10 cellular contexts compared by ENCODE assay signal in the genomic region with DNA sequence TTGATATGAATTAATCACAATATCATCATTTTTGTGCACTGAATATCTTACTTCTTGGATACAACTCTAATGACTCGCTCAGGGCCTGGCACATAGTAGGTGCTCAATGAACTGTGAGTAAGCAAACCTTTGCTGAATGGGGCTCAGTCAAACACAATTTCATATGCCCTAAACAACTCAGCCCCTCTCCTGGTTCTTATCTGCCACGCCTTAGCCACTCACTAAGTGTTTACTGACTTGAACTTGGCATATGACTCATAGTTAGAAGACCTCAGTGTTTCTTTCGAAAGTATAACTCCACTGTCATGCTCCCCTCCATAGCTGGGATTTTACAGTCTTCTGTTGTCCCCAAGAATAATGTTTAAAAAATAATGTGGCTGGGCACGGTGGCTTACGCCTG. TPM values are rescaled to one million over a fixed set of nuclear protein-coding genes. Genes with fewer than 3 reads are reported as not detected.
DNase-seq lines count a peak whose midpoint lies in the region; FAIRE-seq and TF ChIP-seq lines count a peak whose summit lies in the region.
"Had no signal": no experiment of that assay in that cellular context is flagged by ENCODE, and none has a peak within 500 bp of the region (broad histone marks: within the 10 kb centered on the region; RNA-seq: fewer than 3 reads in every experiment).

No MANE protein-coding gene starts in this region.

- no peak for TF ChIP-seq CTCF in astrocyte (IDR thresholded peaks at IDR 0.05; ENCODE audit: insufficient read depth, low read depth, low read length)
- no peak for TF ChIP-seq CTCF in testis (IDR thresholded peaks at IDR 0.05)
- no peak for TF ChIP-seq CTCF in BE2C (IDR thresholded peaks at IDR 0.05; ENCODE audit: low read depth, low read length)

- peak; percentile 19 for DNase-seq in NK-92 treated with Interleukin-12 subunit alpha and Interleukin-12 subunit beta, amount 100 ng/mL, for 24 hours (lab: John Stamatoyannopoulos, UW)
- no peak for DNase-seq in NK-92 (lab: John Stamatoyannopoulos, UW; ENCODE audit: unreplicated experiment)
- DNase-seq in NOMO-1 treated with DMSO at 0.1 percent for 48 hours (lab: John Stamatoyannopoulos, UW; ENCODE audit: unreplicated experiment) = peak; percentile 62
- peak; percentile 61 for DNase-seq in astrocyte (ENCODE audit: low read depth)
- DNase-seq in stimulated activated CD4-positive, alpha-beta T cell treated with anti-CD3 and anti-CD28 coated beads, Interleukin-4, amount 100 ng/mL, for 24 hours = peak; percentile 63
- DNase-seq in testis = no peak
- no peak for DNase-seq in NCI-H187 (lab: John Stamatoyannopoulos, UW)
- no peak for DNase-seq in BE2C
- DNase-seq: islet precursor cell had no signal

- H4K20me1 ChIP-seq in astrocyte (ENCODE audit: insufficient read depth, low read length) = no peaks in the 10 kb centered on the region

- H3K36me3 ChIP-seq in astrocyte (ENCODE audit: insufficient read depth, low read length) (no peaks in the 10 kb centered on the region), testis (ENCODE audit: low read depth, missing control alignments) (no peaks in the 10 kb centered on the region), BE2C (no peaks in the 10 kb centered on the region)

- H3K4me1 ChIP-seq in astrocyte (ENCODE audit: insufficient read depth, low read length) (no peaks in the 10 kb centered on the region), testis (no peaks in the 10 kb centered on the region), BE2C (no peaks in the 10 kb centered on the region)

- peaks cover 11% of the 10 kb centered on the region for H3K27me3 ChIP-seq in astrocyte (ENCODE audit: insufficient read depth, low read length)
- H3K27me3 ChIP-seq in testis = no peaks in the 10 kb centered on the region
- peaks cover 5% of the 10 kb centered on the region; the same call in 1 of the 2 replicates for H3K27me3 ChIP-seq in BE2C

- no peaks in the 10 kb centered on the region for H3K36me3 Mint-ChIP-seq in astrocyte (ENCODE audit: low read depth, unreplicated experiment)

- intact Hi-C loops in testis (cut with DNase I; ENCODE audit: low total_unique reads) = no loop called here

- peaks cover 2% of the 10 kb centered on the region for H3K27me3 Mint-ChIP-seq in astrocyte (ENCODE audit: low read depth, unreplicated experiment)

- no peak for TF ChIP-seq POLR2A in testis (IDR thresholded peaks at IDR 0.05)

- no peak overlapping the region for H3K4me3 ChIP-seq in astrocyte (ENCODE audit: insufficient read depth, low read depth, low read length)
- H3K4me3 ChIP-seq in testis = no peak overlapping the region
- no peak overlapping the region for H3K4me3 ChIP-seq in BE2C (ENCODE audit: low read depth, low read length)

- no peak overlapping the region for H3K4me2 ChIP-seq in astrocyte (ENCODE audit: low read length)

- no peak overlapping the region for H3K9ac ChIP-seq in astrocyte (ENCODE audit: low read length)

- H3K9me3 Mint-ChIP-seq in astrocyte (ENCODE audit: unreplicated experiment) = no peaks in the 10 kb centered on the region

- peak overlapping the region; percentile 12 for H3K27ac Mint-ChIP-seq in astrocyte (ENCODE audit: unreplicated experiment)

- H3K4me3 Mint-ChIP-seq in astrocyte (ENCODE audit: unreplicated experiment) = no peak overlapping the region

- peaks cover 18% of the 10 kb centered on the region for H3K4me1 Mint-ChIP-seq in astrocyte (ENCODE audit: low read depth, unreplicated experiment)

- FAIRE-seq in astrocyte (lab: Jason Lieb, UNC) = no peak
- FAIRE-seq: A204.1 had no signal

- H3K27ac ChIP-seq in astrocyte (ENCODE audit: low read depth, low read length) = no peak overlapping the region
- H3K27ac ChIP-seq in testis = no peak overlapping the region

- H3K9me3 ChIP-seq in astrocyte (ENCODE audit: insufficient read depth, low read depth, low read length) = no peaks in the 10 kb centered on the region
- no peaks in the 10 kb centered on the region for H3K9me3 ChIP-seq in testis
- H3K9me3 ChIP-seq in BE2C = no peaks in the 10 kb centered on the region

- WGBS in testis, 2 donors = 81 to 84% methylated on average over 5 of the region's 5 CpGs

- no peak overlapping the region for H2AFZ ChIP-seq in astrocyte (ENCODE audit: low read depth, low read length)

- no peaks in the 10 kb centered on the region for H3K79me2 ChIP-seq in astrocyte (ENCODE audit: insufficient read depth, low read length)

RNA-seq across cellular contexts. Expression of gene IFNLR1, which starts 4.8 kb away (rescaled TPM):
- 0.94 and 1.5 TPM in 2 replicates for total RNA-seq in astrocyte
- 1 to 10 TPM in 1 of 2 donors, under 1 TPM in 1; 0.63 to 1.6 TPM for total RNA-seq in testis
- polyA plus RNA-seq in testis (ENCODE audit: insufficient read depth, low read depth, low replicate concordance) = 1.5 TPM
- not detected for polyA plus RNA-seq in BE2C (2012; ENCODE audit: insufficient read depth, insufficient read length, low read depth)

RNA-seq across cellular contexts. Expression of gene IL22RA1, which starts 48.9 kb away (rescaled TPM):
- total RNA-seq in astrocyte (not detected in 2 replicates), testis (under 1 TPM; 0.31 to 0.93 TPM)
- 0.95 TPM for polyA plus RNA-seq in testis (ENCODE audit: insufficient read depth, low read depth, low replicate concordance)
- polyA plus RNA-seq in BE2C (2012; ENCODE audit: insufficient read depth, insufficient read length, low read depth) = not detected

Comparison
In these comparisons a context has a peak if more than half of its experiments do, and no peak if none do; other contexts are left out.
1. DNase-seq: peak in NK-92 treated with Interleukin-12 subunit alpha and Interleukin-12 subunit beta, amount 100 ng/mL, for 24 hours (single experiment), NOMO-1 treated with DMSO at 0.1 percent for 48 hours (single experiment), astrocyte (single experiment) and stimulated activated CD4-positive, alpha-beta T cell treated with anti-CD3 and anti-CD28 coated beads, Interleukin-4, amount 100 ng/mL, for 24 hours (single experiment); none in NK-92 (single experiment), testis (single experiment), NCI-H187 (0 of 2) and BE2C (single experiment).